In the genomic region with DNA sequence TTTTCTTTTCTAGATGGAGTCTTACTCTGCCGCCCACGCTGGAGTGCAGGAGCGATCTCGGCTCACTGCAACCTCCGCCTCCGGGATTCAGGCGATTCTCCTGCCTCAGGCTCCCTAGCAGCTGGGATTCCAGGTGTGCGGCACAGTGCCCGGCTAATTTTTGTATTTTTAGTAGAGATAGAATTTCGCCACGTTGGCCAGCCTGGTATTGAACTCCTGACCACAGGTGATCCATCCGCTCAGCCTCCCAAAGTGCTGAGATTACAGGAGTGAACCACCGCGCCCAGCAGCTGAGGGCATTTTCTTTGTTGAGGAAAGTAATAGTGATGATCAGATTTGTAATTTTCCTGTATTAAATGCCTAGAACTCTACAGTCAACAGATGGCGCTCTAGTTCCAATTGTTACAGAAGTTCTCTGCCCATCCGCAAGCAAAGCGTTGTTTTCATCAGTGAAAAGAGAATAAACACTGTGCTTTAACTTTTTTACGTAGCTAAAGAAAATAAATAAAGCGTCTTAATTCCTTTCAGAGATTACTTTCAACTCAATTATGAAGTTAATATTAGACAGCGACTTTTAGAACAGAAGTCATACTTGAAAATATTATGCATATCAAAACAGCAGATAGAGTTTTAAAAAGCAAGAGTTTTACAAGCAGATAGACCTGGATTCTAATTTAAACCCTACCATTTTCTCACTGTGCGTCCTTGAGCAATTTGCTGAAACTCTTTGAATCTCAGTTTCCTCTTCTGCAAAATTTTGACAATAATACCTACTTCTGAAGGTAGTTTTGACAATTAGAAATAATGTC, we compare ENCODE assay signal across 1 cellular context.
TF ChIP-seq lines count a peak whose summit lies in the region.

No MANE protein-coding gene starts in this region.

TF ChIP-seq in GM23338, 12 proteins besides CTCF, POLR2A, EP300 and RAD21 (continued from another document):
- TF ChIP-seq, protein P1, sequence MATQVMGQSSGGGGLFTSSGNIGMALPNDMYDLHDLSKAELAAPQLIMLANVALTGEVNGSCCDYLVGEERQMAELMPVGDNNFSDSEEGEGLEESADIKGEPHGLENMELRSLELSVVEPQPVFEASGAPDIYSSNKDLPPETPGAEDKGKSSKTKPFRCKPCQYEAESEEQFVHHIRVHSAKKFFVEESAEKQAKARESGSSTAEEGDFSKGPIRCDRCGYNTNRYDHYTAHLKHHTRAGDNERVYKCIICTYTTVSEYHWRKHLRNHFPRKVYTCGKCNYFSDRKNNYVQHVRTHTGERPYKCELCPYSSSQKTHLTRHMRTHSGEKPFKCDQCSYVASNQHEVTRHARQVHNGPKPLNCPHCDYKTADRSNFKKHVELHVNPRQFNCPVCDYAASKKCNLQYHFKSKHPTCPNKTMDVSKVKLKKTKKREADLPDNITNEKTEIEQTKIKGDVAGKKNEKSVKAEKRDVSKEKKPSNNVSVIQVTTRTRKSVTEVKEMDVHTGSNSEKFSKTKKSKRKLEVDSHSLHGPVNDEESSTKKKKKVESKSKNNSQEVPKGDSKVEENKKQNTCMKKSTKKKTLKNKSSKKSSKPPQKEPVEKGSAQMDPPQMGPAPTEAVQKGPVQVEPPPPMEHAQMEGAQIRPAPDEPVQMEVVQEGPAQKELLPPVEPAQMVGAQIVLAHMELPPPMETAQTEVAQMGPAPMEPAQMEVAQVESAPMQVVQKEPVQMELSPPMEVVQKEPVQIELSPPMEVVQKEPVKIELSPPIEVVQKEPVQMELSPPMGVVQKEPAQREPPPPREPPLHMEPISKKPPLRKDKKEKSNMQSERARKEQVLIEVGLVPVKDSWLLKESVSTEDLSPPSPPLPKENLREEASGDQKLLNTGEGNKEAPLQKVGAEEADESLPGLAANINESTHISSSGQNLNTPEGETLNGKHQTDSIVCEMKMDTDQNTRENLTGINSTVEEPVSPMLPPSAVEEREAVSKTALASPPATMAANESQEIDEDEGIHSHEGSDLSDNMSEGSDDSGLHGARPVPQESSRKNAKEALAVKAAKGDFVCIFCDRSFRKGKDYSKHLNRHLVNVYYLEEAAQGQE (IDR thresholded peaks at IDR 0.05; ENCODE audit: unreplicated experiment) = no peak
